In genomic region chr16:85550422-85551318, GRCh38 we compare ENCODE assay signal across 2 cellular contexts.
A peak's percentile ranks its signal among the peaks of the same experiment; 100 is the strongest.
TF ChIP-seq lines count a peak whose summit lies in the region.

No MANE protein-coding gene starts in this region.

TF ChIP-seq in HepG2, 621 proteins besides CTCF, POLR2A, EP300 and RAD21 (continues in another document):
- TF ChIP-seq, protein P1, sequence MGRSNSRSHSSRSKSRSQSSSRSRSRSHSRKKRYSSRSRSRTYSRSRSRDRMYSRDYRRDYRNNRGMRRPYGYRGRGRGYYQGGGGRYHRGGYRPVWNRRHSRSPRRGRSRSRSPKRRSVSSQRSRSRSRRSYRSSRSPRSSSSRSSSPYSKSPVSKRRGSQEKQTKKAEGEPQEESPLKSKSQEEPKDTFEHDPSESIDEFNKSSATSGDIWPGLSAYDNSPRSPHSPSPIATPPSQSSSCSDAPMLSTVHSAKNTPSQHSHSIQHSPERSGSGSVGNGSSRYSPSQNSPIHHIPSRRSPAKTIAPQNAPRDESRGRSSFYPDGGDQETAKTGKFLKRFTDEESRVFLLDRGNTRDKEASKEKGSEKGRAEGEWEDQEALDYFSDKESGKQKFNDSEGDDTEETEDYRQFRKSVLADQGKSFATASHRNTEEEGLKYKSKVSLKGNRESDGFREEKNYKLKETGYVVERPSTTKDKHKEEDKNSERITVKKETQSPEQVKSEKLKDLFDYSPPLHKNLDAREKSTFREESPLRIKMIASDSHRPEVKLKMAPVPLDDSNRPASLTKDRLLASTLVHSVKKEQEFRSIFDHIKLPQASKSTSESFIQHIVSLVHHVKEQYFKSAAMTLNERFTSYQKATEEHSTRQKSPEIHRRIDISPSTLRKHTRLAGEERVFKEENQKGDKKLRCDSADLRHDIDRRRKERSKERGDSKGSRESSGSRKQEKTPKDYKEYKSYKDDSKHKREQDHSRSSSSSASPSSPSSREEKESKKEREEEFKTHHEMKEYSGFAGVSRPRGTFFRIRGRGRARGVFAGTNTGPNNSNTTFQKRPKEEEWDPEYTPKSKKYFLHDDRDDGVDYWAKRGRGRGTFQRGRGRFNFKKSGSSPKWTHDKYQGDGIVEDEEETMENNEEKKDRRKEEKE (IDR thresholded peaks at IDR 0.05): no peak
- TF ChIP-seq ZBTB7B (CRISPR knock-in tag; IDR thresholded peaks at IDR 0.05) (peak; percentile 19; the same call in 1 of the 2 replicates), ZFYVE20 (CRISPR knock-in tag; IDR thresholded peaks at IDR 0.05; ENCODE audit: borderline replicate concordance, low read depth) (no peak), ZSCAN29 (CRISPR knock-in tag; conservative IDR thresholded peaks at IDR 0.05) (peak; percentile 6; the same call in 1 of the 2 replicates), MIER2 (CRISPR knock-in tag; IDR thresholded peaks at IDR 0.05) (no peak), RBM39 (IDR thresholded peaks at IDR 0.05; ENCODE audit: low read depth, low read length, poor library complexity, severe bottlenecking) (peak; percentile 20), MED13 (CRISPR knock-in tag; IDR thresholded peaks at IDR 0.05) (no peak), ZNF788 (CRISPR knock-in tag; IDR thresholded peaks at IDR 0.05; ENCODE audit: borderline replicate concordance) (no peak), PITX1 (CRISPR knock-in tag; IDR thresholded peaks at IDR 0.05) (no peak; the same call in 1 of the 2 replicates), DZIP1 (CRISPR knock-in tag; IDR thresholded peaks at IDR 0.05) (no peak)
- TF ChIP-seq, protein P2, sequence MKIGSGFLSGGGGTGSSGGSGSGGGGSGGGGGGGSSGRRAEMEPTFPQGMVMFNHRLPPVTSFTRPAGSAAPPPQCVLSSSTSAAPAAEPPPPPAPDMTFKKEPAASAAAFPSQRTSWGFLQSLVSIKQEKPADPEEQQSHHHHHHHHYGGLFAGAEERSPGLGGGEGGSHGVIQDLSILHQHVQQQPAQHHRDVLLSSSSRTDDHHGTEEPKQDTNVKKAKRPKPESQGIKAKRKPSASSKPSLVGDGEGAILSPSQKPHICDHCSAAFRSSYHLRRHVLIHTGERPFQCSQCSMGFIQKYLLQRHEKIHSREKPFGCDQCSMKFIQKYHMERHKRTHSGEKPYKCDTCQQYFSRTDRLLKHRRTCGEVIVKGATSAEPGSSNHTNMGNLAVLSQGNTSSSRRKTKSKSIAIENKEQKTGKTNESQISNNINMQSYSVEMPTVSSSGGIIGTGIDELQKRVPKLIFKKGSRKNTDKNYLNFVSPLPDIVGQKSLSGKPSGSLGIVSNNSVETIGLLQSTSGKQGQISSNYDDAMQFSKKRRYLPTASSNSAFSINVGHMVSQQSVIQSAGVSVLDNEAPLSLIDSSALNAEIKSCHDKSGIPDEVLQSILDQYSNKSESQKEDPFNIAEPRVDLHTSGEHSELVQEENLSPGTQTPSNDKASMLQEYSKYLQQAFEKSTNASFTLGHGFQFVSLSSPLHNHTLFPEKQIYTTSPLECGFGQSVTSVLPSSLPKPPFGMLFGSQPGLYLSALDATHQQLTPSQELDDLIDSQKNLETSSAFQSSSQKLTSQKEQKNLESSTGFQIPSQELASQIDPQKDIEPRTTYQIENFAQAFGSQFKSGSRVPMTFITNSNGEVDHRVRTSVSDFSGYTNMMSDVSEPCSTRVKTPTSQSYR (CRISPR knock-in tag; IDR thresholded peaks at IDR 0.05; ENCODE audit: borderline replicate concordance): no peak
- TF ChIP-seq, protein P3, sequence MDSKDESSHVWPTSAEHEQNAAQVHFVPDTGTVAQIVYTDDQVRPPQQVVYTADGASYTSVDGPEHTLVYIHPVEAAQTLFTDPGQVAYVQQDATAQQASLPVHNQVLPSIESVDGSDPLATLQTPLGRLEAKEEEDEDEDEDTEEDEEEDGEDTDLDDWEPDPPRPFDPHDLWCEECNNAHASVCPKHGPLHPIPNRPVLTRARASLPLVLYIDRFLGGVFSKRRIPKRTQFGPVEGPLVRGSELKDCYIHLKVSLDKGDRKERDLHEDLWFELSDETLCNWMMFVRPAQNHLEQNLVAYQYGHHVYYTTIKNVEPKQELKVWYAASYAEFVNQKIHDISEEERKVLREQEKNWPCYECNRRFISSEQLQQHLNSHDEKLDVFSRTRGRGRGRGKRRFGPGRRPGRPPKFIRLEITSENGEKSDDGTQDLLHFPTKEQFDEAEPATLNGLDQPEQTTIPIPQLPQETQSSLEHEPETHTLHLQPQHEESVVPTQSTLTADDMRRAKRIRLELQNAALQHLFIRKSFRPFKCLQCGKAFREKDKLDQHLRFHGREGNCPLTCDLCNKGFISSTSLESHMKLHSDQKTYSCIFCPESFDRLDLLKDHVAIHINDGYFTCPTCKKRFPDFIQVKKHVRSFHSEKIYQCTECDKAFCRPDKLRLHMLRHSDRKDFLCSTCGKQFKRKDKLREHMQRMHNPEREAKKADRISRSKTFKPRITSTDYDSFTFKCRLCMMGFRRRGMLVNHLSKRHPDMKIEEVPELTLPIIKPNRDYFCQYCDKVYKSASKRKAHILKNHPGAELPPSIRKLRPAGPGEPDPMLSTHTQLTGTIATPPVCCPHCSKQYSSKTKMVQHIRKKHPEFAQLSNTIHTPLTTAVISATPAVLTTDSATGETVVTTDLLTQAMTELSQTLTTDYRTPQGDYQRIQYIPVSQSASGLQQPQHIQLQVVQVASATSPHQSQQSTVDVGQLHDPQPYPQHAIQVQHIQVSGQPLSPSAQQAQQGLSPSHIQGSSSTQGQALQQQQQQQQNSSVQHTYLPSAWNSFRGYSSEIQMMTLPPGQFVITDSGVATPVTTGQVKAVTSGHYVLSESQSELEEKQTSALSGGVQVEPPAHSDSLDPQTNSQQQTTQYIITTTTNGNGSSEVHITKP (CRISPR knock-in tag; IDR thresholded peaks at IDR 0.05; ENCODE audit: low read depth): no peak

TF ChIP-seq in K562, 482 proteins besides CTCF, POLR2A, EP300 and RAD21 (continues in another document):
- TF ChIP-seq GATA2 (CRISPR knock-in tag; IDR thresholded peaks at IDR 0.05): no peak
- no peak for TF ChIP-seq KHSRP (IDR thresholded peaks at IDR 0.05)
- 0 out of 2 replicates have a peak, but pooled peaks have one; percentile 51 for TF ChIP-seq RUNX1 (IDR thresholded peaks at IDR 0.05; ENCODE audit: low read depth)
- no peak for TF ChIP-seq NR4A1 (CRISPR knock-in tag; IDR thresholded peaks at IDR 0.05)
- TF ChIP-seq NR4A1 (tag; IDR thresholded peaks at IDR 0.05): no peak
- TF ChIP-seq DACH1 (IDR thresholded peaks at IDR 0.05; ENCODE audit: partially characterized antibody): peak; percentile 20
- TF ChIP-seq, protein P4, sequence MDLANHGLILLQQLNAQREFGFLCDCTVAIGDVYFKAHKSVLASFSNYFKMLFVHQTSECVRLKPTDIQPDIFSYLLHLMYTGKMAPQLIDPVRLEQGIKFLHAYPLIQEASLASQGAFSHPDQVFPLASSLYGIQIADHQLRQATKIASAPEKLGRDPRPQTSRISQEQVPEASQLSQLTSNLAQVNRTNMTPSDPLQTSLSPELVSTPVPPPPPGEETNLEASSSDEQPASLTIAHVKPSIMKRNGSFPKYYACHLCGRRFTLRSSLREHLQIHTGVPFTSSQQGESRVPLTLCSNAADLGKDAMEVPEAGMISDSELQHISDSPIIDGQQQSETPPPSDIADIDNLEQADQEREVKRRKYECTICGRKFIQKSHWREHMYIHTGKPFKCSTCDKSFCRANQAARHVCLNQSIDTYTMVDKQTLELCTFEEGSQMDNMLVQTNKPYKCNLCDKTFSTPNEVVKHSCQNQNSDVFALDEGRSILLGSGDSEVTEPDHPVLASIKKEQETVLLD (IDR thresholded peaks at IDR 0.05): no peak
- TF ChIP-seq, protein P5, sequence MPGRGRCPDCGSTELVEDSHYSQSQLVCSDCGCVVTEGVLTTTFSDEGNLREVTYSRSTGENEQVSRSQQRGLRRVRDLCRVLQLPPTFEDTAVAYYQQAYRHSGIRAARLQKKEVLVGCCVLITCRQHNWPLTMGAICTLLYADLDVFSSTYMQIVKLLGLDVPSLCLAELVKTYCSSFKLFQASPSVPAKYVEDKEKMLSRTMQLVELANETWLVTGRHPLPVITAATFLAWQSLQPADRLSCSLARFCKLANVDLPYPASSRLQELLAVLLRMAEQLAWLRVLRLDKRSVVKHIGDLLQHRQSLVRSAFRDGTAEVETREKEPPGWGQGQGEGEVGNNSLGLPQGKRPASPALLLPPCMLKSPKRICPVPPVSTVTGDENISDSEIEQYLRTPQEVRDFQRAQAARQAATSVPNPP (IDR thresholded peaks at IDR 0.05; ENCODE audit: borderline replicate concordance, insufficient read depth, insufficient read length): no peak
- no peak for TF ChIP-seq ZNF77 (CRISPR knock-in tag; IDR thresholded peaks at IDR 0.05)
- TF ChIP-seq ETV6 (IDR thresholded peaks at IDR 0.05; ENCODE audit: borderline replicate concordance in 1 of 2, low read depth in 2 of 2, low read length in 1 of 2): no peak
- TF ChIP-seq ETV6 (CRISPR knock-in tag; IDR thresholded peaks at IDR 0.05; ENCODE audit: borderline replicate concordance): no peak
- no peak for TF ChIP-seq NR2C2 (CRISPR knock-in tag; IDR thresholded peaks at IDR 0.05)
- TF ChIP-seq NR2C2 (tag; IDR thresholded peaks at IDR 0.05): no peak
- no peak for TF ChIP-seq ARID4B (CRISPR knock-in tag; IDR thresholded peaks at IDR 0.05)
- no peak for TF ChIP-seq KLF6 (CRISPR knock-in tag; IDR thresholded peaks at IDR 0.05; ENCODE audit: borderline replicate concordance)
- TF ChIP-seq SMARCA5 (IDR thresholded peaks at IDR 0.05): 0 out of 2 replicates have a peak, but pooled peaks have one; percentile 10
- TF ChIP-seq ZNF174 (CRISPR knock-in tag; IDR thresholded peaks at IDR 0.05): no peak
- TF ChIP-seq, protein P6, sequence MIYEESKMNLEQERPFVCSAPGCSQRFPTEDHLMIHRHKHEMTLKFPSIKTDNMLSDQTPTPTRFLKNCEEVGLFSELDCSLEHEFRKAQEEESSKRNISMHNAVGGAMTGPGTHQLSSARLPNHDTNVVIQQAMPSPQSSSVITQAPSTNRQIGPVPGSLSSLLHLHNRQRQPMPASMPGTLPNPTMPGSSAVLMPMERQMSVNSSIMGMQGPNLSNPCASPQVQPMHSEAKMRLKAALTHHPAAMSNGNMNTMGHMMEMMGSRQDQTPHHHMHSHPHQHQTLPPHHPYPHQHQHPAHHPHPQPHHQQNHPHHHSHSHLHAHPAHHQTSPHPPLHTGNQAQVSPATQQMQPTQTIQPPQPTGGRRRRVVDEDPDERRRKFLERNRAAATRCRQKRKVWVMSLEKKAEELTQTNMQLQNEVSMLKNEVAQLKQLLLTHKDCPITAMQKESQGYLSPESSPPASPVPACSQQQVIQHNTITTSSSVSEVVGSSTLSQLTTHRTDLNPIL (CRISPR knock-in tag; IDR thresholded peaks at IDR 0.05): no peak
- TF ChIP-seq RNF219 (CRISPR knock-in tag; IDR thresholded peaks at IDR 0.05): no peak
- 0 out of 2 replicates have a peak, but pooled peaks have one; percentile 30 for TF ChIP-seq ZNF766 (CRISPR knock-in tag; conservative IDR thresholded peaks at IDR 0.05)
- no peak for TF ChIP-seq DDX20 (tag; IDR thresholded peaks at IDR 0.05; ENCODE audit: low read depth)
- TF ChIP-seq POLR2AphosphoS2 (IDR thresholded peaks at IDR 0.05; ENCODE audit: low read length): 0 out of 2 replicates have a peak, but pooled peaks have one; percentile 88
- TF ChIP-seq BCL6 (CRISPR knock-in tag; IDR thresholded peaks at IDR 0.05): no peak
- TF ChIP-seq ZBTB7A (IDR thresholded peaks at IDR 0.05; ENCODE audit: borderline replicate concordance, control insufficient read depth, low read depth, low read length): peak; percentile 42; the same call in 1 of the 2 replicates
- no peak for TF ChIP-seq ZNF12 (CRISPR knock-in tag; IDR thresholded peaks at IDR 0.05)
- TF ChIP-seq BRF1 (IDR thresholded peaks at IDR 0.05; ENCODE audit: borderline replicate concordance, extremely low read depth, insufficient read length): no peak
- TF ChIP-seq RBFOX2 (IDR thresholded peaks at IDR 0.05; ENCODE audit: low read depth, low read length): no peak
- no peak for TF ChIP-seq NRF1 (conservative IDR thresholded peaks at IDR 0.05 in 1 of 2, IDR thresholded peaks at IDR 0.05 in 1 of 2)
- TF ChIP-seq NFYB (IDR thresholded peaks at IDR 0.05; ENCODE audit: extremely low read depth, insufficient read length): no peak
- TF ChIP-seq JUN (IDR thresholded peaks at IDR 0.05; ENCODE audit: borderline replicate concordance, low read depth, low read length): no peak
- no peak for TF ChIP-seq JUN (CRISPR knock-in tag; IDR thresholded peaks at IDR 0.05; ENCODE audit: borderline replicate concordance)
